3 cellular contexts compared by ENCODE assay signal in genomic region chr18:39007523-39007922, GRCh38.
"Had no signal": no experiment of that assay in that cellular context is flagged by ENCODE, and none has a peak within 500 bp of the region (broad histone marks: within the 10 kb centered on the region; RNA-seq: fewer than 3 reads in every experiment).

No MANE protein-coding gene starts in this region.

- H3K4me3 ChIP-seq: GM12878 had no signal

- ATAC-seq: GM12878 had no signal

- DNase-seq: GDM1, GF-D8 had no signal
